7 cellular contexts compared by ENCODE assay signal in genomic region chr11:27623945-27624523, GRCh38.
"Had no signal": no experiment of that assay in that cellular context is flagged by ENCODE, and none has a peak within 500 bp of the region (broad histone marks: within the 10 kb centered on the region; RNA-seq: fewer than 3 reads in every experiment).

No MANE protein-coding gene starts in this region.

- H3K27ac Mint-ChIP-seq: IgD-negative memory B cell had no signal

- H3K9me3 Mint-ChIP-seq: H9, IgD-negative memory B cell had no signal

- DNase-seq: GOT3, H9, HCEC 1CT, KBM-7 had no signal

- FAIRE-seq: H54, HTR-8/SVneo had no signal
